In the genomic region with DNA sequence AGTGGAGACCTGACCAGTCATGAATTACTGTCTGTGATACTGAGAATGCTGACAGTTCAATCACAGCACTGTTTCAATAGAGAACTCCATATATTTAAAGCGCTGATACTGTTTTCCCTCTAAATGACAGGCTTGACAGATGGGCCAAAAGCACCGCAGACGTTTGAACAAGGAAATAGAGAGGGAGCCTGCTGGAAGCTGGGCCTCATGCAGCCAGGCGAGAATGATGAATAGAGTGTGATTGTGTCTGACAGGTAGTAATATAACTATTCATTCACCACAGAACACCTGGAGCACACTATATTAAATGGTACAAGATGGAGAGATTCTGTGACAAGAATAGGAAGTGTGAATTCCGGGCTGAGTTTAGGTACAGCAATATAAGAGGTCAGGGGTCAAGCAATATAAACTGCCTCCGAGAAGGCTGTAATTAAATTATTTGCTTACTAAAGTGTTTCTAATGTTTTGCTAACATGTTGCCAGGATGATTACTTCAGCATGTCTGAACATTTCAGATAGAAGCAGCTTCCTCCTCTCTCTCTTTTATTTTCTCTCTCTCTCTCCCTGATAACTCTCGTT, we compare ENCODE assay signal across 9 cellular contexts.
A peak's percentile ranks its signal among the peaks of the same experiment; 100 is the strongest.
DNase-seq lines count a peak whose midpoint lies in the region; ATAC-seq and TF ChIP-seq lines count a peak whose summit lies in the region.
"Had no signal": no experiment of that assay in that cellular context is flagged by ENCODE, and none has a peak within 500 bp of the region (broad histone marks: within the 10 kb centered on the region; RNA-seq: fewer than 3 reads in every experiment).

No MANE protein-coding gene starts in this region.

- DNase-seq in NCI-H2227 treated with DMSO at 0.1 percent for 48 hours (lab: John Stamatoyannopoulos, UW) (peak; percentile 87), psoas muscle (no peak), immature natural killer cell (no peak)
- no peak for DNase-seq in activated CD4-positive, alpha-beta T cell treated with anti-CD3 and anti-CD28 coated beads, Interleukin-2, amount 50 U/mL, for 4 hours
- no peak for DNase-seq in activated CD4-positive, alpha-beta memory T cell treated with anti-CD3 and anti-CD28 coated beads, Interleukin-2, amount 10 ng/mL, durations not matched to agents 7 days and 5 days

- no peaks in the 10 kb centered on the region for H3K9me3 ChIP-seq in psoas muscle

- TF ChIP-seq EP300 in Ishikawa (IDR thresholded peaks at IDR 0.05; ENCODE audit: borderline replicate concordance): peak; percentile 74; the same call in 1 of the 2 replicates

- H3K36me3 Mint-ChIP-seq in immature natural killer cell: no peaks in the 10 kb centered on the region
- H3K36me3 Mint-ChIP-seq in activated CD4-positive, alpha-beta memory T cell treated with anti-CD3 and anti-CD28 coated beads, Interleukin-2, amount 10 ng/mL, durations not matched to agents 7 days and 5 days (ENCODE audit: low read depth): no peaks in the 10 kb centered on the region

- TF ChIP-seq RAD21 in Ishikawa (IDR thresholded peaks at IDR 0.05; ENCODE audit: low read depth): no peak

- WGBS in psoas muscle, 3 donors: 21 to 31% (median 25%) methylated on average over 7 of the region's 7 CpGs

- peaks cover 0 to 4% (median 0%) of the 10 kb centered on the region in 3 donors for H3K27me3 Mint-ChIP-seq in immature natural killer cell (ENCODE audit: low read depth in 3 of 3)
- H3K27me3 Mint-ChIP-seq in activated CD4-positive, alpha-beta memory T cell treated with anti-CD3 and anti-CD28 coated beads, Interleukin-2, amount 10 ng/mL, durations not matched to agents 7 days and 5 days: no peaks in the 10 kb centered on the region

- CTCF ChIA-PET in activated CD4-positive, alpha-beta memory T cell treated with anti-CD3 and anti-CD28 coated beads, Interleukin-2, amount 10 ng/mL, durations not matched to agents 7 days and 5 days (lab: Charles Lee): no interaction called here

- H3K36me3 ChIP-seq in psoas muscle (ENCODE audit: insufficient read depth in 1 of 2, low read depth in 1 of 2): no peaks in the 10 kb centered on the region

- TF ChIP-seq CTCF in psoas muscle (IDR thresholded peaks at IDR 0.05): no peak

- no peak overlapping the region for H3K4me3 Mint-ChIP-seq in immature natural killer cell
- H3K4me3 Mint-ChIP-seq in activated CD4-positive, alpha-beta memory T cell treated with anti-CD3 and anti-CD28 coated beads, Interleukin-2, amount 10 ng/mL, durations not matched to agents 7 days and 5 days: no peak overlapping the region
- H3K4me3 Mint-ChIP-seq: T-helper 1 cell treated with Interleukin-12 subunit alpha and Interleukin-12 subunit beta and Interleukin-4 antibody, amounts not matched to agents 30 μg/mL and 1 μg/mL, for 36 hours had no signal

- H3K4me3 ChIP-seq in psoas muscle: no peak overlapping the region

- POLR2A ChIA-PET in activated CD4-positive, alpha-beta memory T cell treated with anti-CD3 and anti-CD28 coated beads, Interleukin-2, amount 10 ng/mL, durations not matched to agents 7 days and 5 days (lab: Charles Lee): no interaction called here

- ATAC-seq in psoas muscle (peak in 3 of 4 donors; percentile 23 to 56 (median 28)), GM21360 (IDR thresholded peaks at IDR 0.05; ENCODE audit: unreplicated experiment) (no peak)

- intact Hi-C loops in psoas muscle (cut with DNase I): no loop called here

- no peaks in the 10 kb centered on the region for H3K27me3 ChIP-seq in psoas muscle (ENCODE audit: insufficient read depth in 3 of 3, low read length in 2 of 3)

- H3K4me1 ChIP-seq in psoas muscle: peaks cover 62% of the 10 kb centered on the region

- no peaks in the 10 kb centered on the region for H3K4me1 Mint-ChIP-seq in immature natural killer cell
- H3K4me1 Mint-ChIP-seq in activated CD4-positive, alpha-beta memory T cell treated with anti-CD3 and anti-CD28 coated beads, Interleukin-2, amount 10 ng/mL, durations not matched to agents 7 days and 5 days: no peaks in the 10 kb centered on the region

- peaks cover 0 to 6% (median 0%) of the 10 kb centered on the region in 6 donors for H3K9me3 Mint-ChIP-seq in immature natural killer cell
- H3K9me3 Mint-ChIP-seq in activated CD4-positive, alpha-beta memory T cell treated with anti-CD3 and anti-CD28 coated beads, Interleukin-2, amount 10 ng/mL, durations not matched to agents 7 days and 5 days: no peaks in the 10 kb centered on the region
- H3K9me3 Mint-ChIP-seq: T-helper 1 cell treated with Interleukin-12 subunit alpha and Interleukin-12 subunit beta and Interleukin-4 antibody, amounts not matched to agents 30 μg/mL and 1 μg/mL, for 36 hours had no signal

- H3K27ac ChIP-seq in cingulate gyrus (ENCODE audit: low read depth, low read length): peak overlapping the region; percentile 13
- peak overlapping the region; percentile 53 for H3K27ac ChIP-seq in psoas muscle

- H3K27ac Mint-ChIP-seq in immature natural killer cell: no peak overlapping the region
- no peak overlapping the region for H3K27ac Mint-ChIP-seq in activated CD4-positive, alpha-beta memory T cell treated with anti-CD3 and anti-CD28 coated beads, Interleukin-2, amount 10 ng/mL, durations not matched to agents 7 days and 5 days
- H3K27ac Mint-ChIP-seq: T-helper 1 cell treated with Interleukin-12 subunit alpha and Interleukin-12 subunit beta and Interleukin-4 antibody, amounts not matched to agents 30 μg/mL and 1 μg/mL, for 36 hours had no signal

TF ChIP-seq in Ishikawa, 13 proteins besides CTCF, POLR2A, EP300 and RAD21:
- TF ChIP-seq EGR1 (IDR thresholded peaks at IDR 0.05) (no peak), TCF12 (IDR thresholded peaks at IDR 0.05; ENCODE audit: low read depth) (peak; percentile 90), NFIC (IDR thresholded peaks at IDR 0.05) (peak; percentile 69), TEAD4 (IDR thresholded peaks at IDR 0.05) (peak; percentile 73)
- TF ChIP-seq, protein P1, sequence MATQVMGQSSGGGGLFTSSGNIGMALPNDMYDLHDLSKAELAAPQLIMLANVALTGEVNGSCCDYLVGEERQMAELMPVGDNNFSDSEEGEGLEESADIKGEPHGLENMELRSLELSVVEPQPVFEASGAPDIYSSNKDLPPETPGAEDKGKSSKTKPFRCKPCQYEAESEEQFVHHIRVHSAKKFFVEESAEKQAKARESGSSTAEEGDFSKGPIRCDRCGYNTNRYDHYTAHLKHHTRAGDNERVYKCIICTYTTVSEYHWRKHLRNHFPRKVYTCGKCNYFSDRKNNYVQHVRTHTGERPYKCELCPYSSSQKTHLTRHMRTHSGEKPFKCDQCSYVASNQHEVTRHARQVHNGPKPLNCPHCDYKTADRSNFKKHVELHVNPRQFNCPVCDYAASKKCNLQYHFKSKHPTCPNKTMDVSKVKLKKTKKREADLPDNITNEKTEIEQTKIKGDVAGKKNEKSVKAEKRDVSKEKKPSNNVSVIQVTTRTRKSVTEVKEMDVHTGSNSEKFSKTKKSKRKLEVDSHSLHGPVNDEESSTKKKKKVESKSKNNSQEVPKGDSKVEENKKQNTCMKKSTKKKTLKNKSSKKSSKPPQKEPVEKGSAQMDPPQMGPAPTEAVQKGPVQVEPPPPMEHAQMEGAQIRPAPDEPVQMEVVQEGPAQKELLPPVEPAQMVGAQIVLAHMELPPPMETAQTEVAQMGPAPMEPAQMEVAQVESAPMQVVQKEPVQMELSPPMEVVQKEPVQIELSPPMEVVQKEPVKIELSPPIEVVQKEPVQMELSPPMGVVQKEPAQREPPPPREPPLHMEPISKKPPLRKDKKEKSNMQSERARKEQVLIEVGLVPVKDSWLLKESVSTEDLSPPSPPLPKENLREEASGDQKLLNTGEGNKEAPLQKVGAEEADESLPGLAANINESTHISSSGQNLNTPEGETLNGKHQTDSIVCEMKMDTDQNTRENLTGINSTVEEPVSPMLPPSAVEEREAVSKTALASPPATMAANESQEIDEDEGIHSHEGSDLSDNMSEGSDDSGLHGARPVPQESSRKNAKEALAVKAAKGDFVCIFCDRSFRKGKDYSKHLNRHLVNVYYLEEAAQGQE (IDR thresholded peaks at IDR 0.05; ENCODE audit: low read depth): no peak
